17 cellular contexts compared by ENCODE assay signal in the genomic region with DNA sequence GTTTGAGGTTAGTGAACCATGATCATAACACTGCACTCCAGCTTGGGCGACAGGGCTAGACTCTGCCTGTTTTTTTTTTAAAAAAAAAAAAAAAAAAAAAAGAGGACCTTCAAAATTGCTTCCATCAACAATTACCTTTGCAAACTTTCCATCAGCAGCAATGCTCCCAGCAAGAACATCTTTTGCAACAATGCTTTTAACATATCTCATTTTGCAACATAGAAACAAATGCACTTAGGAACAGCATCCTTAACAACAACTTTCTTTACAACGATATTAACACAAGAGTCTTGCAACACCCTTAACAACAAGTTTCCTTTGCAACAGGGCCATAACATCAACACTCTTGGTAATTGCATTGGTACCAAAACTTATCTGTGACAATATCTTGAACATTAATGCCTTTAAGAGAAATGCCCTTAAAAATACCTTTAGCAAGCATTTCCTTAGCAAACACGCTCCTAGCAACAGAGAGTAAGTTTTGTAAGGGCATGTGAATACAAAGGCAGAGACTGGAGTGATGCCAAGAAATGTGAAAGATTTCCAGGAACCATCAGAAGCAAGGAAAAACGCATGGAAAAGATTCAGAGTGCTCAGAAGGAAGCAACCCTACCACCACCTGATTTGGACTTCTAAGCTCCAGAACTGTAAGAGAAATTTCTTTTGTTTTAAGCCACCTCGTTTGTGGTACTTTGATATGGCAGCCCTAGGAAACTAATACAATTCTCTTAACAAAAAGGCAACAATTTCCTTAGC. TPM values are rescaled to one million over a fixed set of nuclear protein-coding genes. Genes with fewer than 3 reads are reported as not detected.
"Had no signal": no experiment of that assay in that cellular context is flagged by ENCODE, and none has a peak within 500 bp of the region (broad histone marks: within the 10 kb centered on the region; RNA-seq: fewer than 3 reads in every experiment).

No MANE protein-coding gene starts in this region.

RNA-seq across cellular contexts. Expression of a gene that starts 49.8 kb away (rescaled TPM):
- total RNA-seq: chondrocyte, fibroblast of villous mesenchyme, gastrocnemius medialis, left cardiac atrium, lower leg skin, occipital lobe, pancreas, progenitor cell of endocrine pancreas, right atrium auricular region, sigmoid colon, subcutaneous adipose tissue, thoracic aorta, transverse colon, urinary bladder had no signal
- polyA plus RNA-seq: esophagus, immature natural killer cell, keratinocyte, pancreas, sigmoid colon, urinary bladder had no signal
